In the genomic region with DNA sequence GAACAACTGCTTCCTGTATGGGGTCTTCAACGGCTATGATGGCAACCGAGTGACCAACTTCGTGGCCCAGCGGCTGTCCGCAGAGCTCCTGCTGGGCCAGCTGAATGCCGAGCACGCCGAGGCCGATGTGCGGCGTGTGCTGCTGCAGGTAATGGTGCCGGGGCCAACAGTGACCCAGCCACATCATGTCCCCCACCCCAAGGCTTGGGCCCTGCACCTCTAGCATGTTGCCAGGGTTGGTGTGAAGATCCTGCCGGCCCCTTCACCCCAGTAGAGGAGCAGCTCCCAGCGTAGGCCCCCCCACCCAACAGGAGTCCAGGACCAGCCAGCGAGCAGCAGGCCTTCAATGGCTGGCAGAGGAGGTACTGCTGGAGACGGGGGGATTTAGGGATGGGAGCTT, we compare ENCODE assay signal across 27 cellular contexts. TPM values are rescaled to one million over a fixed set of nuclear protein-coding genes. Genes with fewer than 3 reads are reported as not detected.
"Had no signal": no experiment of that assay in that cellular context is flagged by ENCODE, and none has a peak within 500 bp of the region (broad histone marks: within the 10 kb centered on the region; RNA-seq: fewer than 3 reads in every experiment).

No MANE protein-coding gene starts in this region.

- H3K9me3 ChIP-seq: adrenal gland, ascending aorta, prostate gland, testis had no signal

- FAIRE-seq: colon had no signal

- H3K27me3 ChIP-seq: adrenal gland, ascending aorta, brain microvascular endothelial cell, foreskin keratinocyte, testis had no signal

- ATAC-seq: activated CD8-positive, alpha-beta memory T cell treated with anti-CD3 and anti-CD28 coated beads, Interleukin-2, amount 10 ng/mL, durations not matched to agents 7 days and 5 days; activated CD8-positive, alpha-beta T cell treated with anti-CD3 and anti-CD28 coated beads for 36 hours; foreskin keratinocyte; T-helper 17 cell had no signal

- H3K27ac ChIP-seq: adrenal gland, ascending aorta, brain microvascular endothelial cell, foreskin keratinocyte, prostate gland, SK-N-MC, testis had no signal

- H3K9me3 Mint-ChIP-seq: activated CD4-positive, alpha-beta T cell treated with anti-CD3 and anti-CD28 coated beads, Interleukin-2, amount 10 ng/mL, durations not matched to agents 7 days and 5 days; memory B cell; neural crest cell had no signal

- H3K4me3 ChIP-seq: adrenal gland, ascending aorta, prostate gland, SK-N-MC, skin epidermis, testis had no signal

- H3K4me1 ChIP-seq: ascending aorta, foreskin keratinocyte, prostate gland, testis had no signal

- H3K4me3 Mint-ChIP-seq: activated CD4-positive, alpha-beta T cell treated with anti-CD3 and anti-CD28 coated beads, Interleukin-2, amount 10 ng/mL, durations not matched to agents 7 days and 5 days; activated CD8-positive, alpha-beta memory T cell treated with anti-CD3 and anti-CD28 coated beads, Interleukin-2, amount 10 ng/mL, durations not matched to agents 7 days and 5 days; activated CD8-positive, alpha-beta T cell treated with anti-CD3 and anti-CD28 coated beads for 36 hours; memory B cell; neural crest cell; T-helper 17 cell had no signal

- H3K27me3 Mint-ChIP-seq: activated CD4-positive, alpha-beta T cell treated with anti-CD3 and anti-CD28 coated beads, Interleukin-2, amount 10 ng/mL, durations not matched to agents 7 days and 5 days; activated CD8-positive, alpha-beta memory T cell treated with anti-CD3 and anti-CD28 coated beads, Interleukin-2, amount 10 ng/mL, durations not matched to agents 7 days and 5 days; activated CD8-positive, alpha-beta T cell treated with anti-CD3 and anti-CD28 coated beads for 36 hours; memory B cell; T-helper 17 cell had no signal

- DNase-seq: activated CD4-positive, alpha-beta T cell treated with anti-CD3 and anti-CD28 coated beads, Interleukin-2, amount 10 ng/mL, durations not matched to agents 7 days and 5 days; activated CD4-positive, CD25-positive, alpha-beta regulatory T cell treated with anti-CD3 and anti-CD28 coated beads, Interleukin-2, amount 50 U/mL, for 72 hours; activated CD8-positive, alpha-beta memory T cell treated with anti-CD3 and anti-CD28 coated beads, Interleukin-2, amount 10 ng/mL, durations not matched to agents 7 days and 5 days; activated CD8-positive, alpha-beta T cell treated with anti-CD3 and anti-CD28 coated beads for 36 hours; activated effector memory CD4-positive, alpha-beta T cell treated with anti-CD3 and anti-CD28 coated beads, Interleukin-2, amount 50 U/mL, for 16 hours; activated naive CD4-positive, alpha-beta T cell treated with anti-CD3 and anti-CD28 coated beads, Interleukin-2, amount 50 U/mL, for 16 hours; activated T-cell treated with anti-CD3 and anti-CD28 coated beads for 4 hours; brain microvascular endothelial cell; effector memory CD4-positive, alpha-beta T cell; foreskin keratinocyte; glutamatergic neuron; stimulated activated CD4-positive, alpha-beta T cell treated with anti-CD3 and anti-CD28 coated beads, Interleukin-15, amount 100 ng/mL, for 24 hours; stimulated activated CD8-positive, alpha-beta memory T cell treated with anti-CD3 and anti-CD28 coated beads, Interleukin-4, amount 100 ng/mL, for 48 hours; stimulated activated naive CD4-positive, alpha-beta T cell; SW 1271; T-helper 17 cell; testis; trophoblast cell had no signal

- H3K27ac Mint-ChIP-seq: activated CD8-positive, alpha-beta memory T cell treated with anti-CD3 and anti-CD28 coated beads, Interleukin-2, amount 10 ng/mL, durations not matched to agents 7 days and 5 days; activated CD8-positive, alpha-beta T cell treated with anti-CD3 and anti-CD28 coated beads for 36 hours; memory B cell; T-helper 17 cell had no signal

RNA-seq across cellular contexts. Expression of a gene that starts 41.3 kb away (rescaled TPM):
- total RNA-seq: dermis microvascular lymphatic vessel endothelial cell, foreskin keratinocyte had no signal
- polyA plus RNA-seq: foreskin keratinocyte had no signal
